17 cellular contexts compared by ENCODE assay signal in the genomic region with DNA sequence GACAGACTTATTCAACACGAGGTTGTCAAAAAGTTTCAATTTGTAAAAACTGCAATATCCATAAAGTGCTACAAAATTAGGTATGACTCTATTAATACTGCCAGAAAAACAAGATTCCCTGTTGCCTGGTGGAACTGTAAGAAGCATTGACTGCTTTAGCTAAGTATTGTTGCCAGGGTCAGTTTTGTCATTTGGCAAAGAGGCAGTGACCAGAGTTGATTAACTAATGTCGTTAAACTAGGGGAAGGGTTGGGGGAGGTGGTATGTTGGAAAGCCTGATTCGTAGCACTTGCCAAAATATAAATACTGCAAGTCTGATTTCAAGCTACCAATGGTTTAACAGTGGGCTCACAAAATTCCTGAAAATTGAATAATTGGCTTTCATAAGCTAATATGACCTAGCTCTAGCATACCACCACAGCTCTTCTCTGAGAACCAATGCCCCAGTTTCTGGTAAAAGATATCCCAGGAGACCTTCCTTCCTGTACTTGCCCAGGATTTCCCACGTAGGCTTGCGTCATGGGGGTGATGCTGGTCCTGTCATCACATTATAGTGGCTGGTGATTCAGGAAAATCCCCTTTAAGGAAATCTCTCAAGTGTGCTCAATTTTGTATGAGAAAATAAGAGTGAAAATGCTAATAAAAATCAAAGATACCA.
DNase-seq lines count a peak whose midpoint lies in the region; ATAC-seq and TF ChIP-seq lines count a peak whose summit lies in the region.
"Had no signal": no experiment of that assay in that cellular context is flagged by ENCODE, and none has a peak within 500 bp of the region (broad histone marks: within the 10 kb centered on the region; RNA-seq: fewer than 3 reads in every experiment).

No MANE protein-coding gene starts in this region.

- H3K9ac ChIP-seq in BLaER1 = no peak overlapping the region

- H3K79me2 ChIP-seq in OCI-LY7 (ENCODE audit: insufficient read depth, low read depth, low read length) = no peaks in the 10 kb centered on the region
- H3K79me2 ChIP-seq in osteoblast (ENCODE audit: insufficient read depth, low read length) = no peaks in the 10 kb centered on the region

- CTCF ChIA-PET in OCI-LY7 (lab: Charles Lee; ENCODE audit: unreplicated experiment) = no interaction called here

- no peak overlapping the region for H3K27ac Mint-ChIP-seq in natural killer cell
- H3K27ac Mint-ChIP-seq: CD14-positive monocyte had no signal

- H2AFZ ChIP-seq in OCI-LY7 (ENCODE audit: low read length) = peak overlapping the region; percentile 27; the same call in 1 of the 2 replicates
- H2AFZ ChIP-seq in osteoblast (ENCODE audit: low read length) = no peak overlapping the region

- H3K4me3 Mint-ChIP-seq in natural killer cell = no peak overlapping the region
- H3K4me3 Mint-ChIP-seq: CD14-positive monocyte had no signal

- no peaks in the 10 kb centered on the region for H3K9me3 Mint-ChIP-seq in natural killer cell

- no peaks in the 10 kb centered on the region for H3K9me2 ChIP-seq in OCI-LY7 (ENCODE audit: insufficient read depth, low read length)

- peaks cover 0 to 6% of the 10 kb centered on the region in 2 donors for H3K4me1 Mint-ChIP-seq in natural killer cell
- H3K4me1 Mint-ChIP-seq: CD14-positive monocyte had no signal

- POLR2A ChIA-PET in OCI-LY7 (lab: Charles Lee) = interaction anchor here (0.5 to 2.5 kb wide), 6 partner anchors 12 to 297 kb away, joined by 3 to 8 read pairs (median 4); no protein-coding TSS in a partner anchor

- H3K36me3 ChIP-seq in BLaER1 (peaks cover 44% of the 10 kb centered on the region), OCI-LY7 (ENCODE audit: insufficient read depth, low read length) (no peaks in the 10 kb centered on the region), osteoblast (ENCODE audit: insufficient read depth, low read length) (no peaks in the 10 kb centered on the region), ascending aorta (no peaks in the 10 kb centered on the region)
- H3K36me3 ChIP-seq: HAP-1 had no signal

- DNase-seq in OCI-LY7 (ENCODE audit: low spot score) (no peak), fibroblast of the conjunctiva (ENCODE audit: low read depth) (peak; percentile 1), osteoblast (ENCODE audit: insufficient read length, low spot score, missing footprints) (peak; percentile 19), natural killer cell (no peak), ascending aorta (ENCODE audit: low spot score in 2 of 2) (no peak)
- DNase-seq: DMS153, Karpas-422, NCI-H1105 treated with DMSO at 0.1 percent for 48 hours, NCI-H1694 treated with DMSO at 0.1 percent for 48 hours, NCI-H446, NCI-H748 treated with DMSO at 0.1 percent for 48 hours had no signal

- H3K4me3 ChIP-seq in BLaER1 (no peak overlapping the region), OCI-LY7 (ENCODE audit: low read depth, low read length, poor library complexity, severe bottlenecking) (no peak overlapping the region), osteoblast (ENCODE audit: insufficient read depth, low read length) (no peak overlapping the region), ascending aorta (no peak overlapping the region)
- H3K4me3 ChIP-seq: HAP-1, SK-N-MC had no signal

- ATAC-seq in GM18517 (IDR thresholded peaks at IDR 0.05; ENCODE audit: unreplicated experiment) = no peak
- no peak for ATAC-seq in natural killer cell
- ATAC-seq: Panc1 had no signal

- H3K27me3 ChIP-seq in BLaER1 (no peaks in the 10 kb centered on the region), osteoblast (ENCODE audit: insufficient read depth, low read length) (no peaks in the 10 kb centered on the region), ascending aorta (no peaks in the 10 kb centered on the region)

- H3K4me1 ChIP-seq in BLaER1 = peaks cover 26% of the 10 kb centered on the region
- H3K4me1 ChIP-seq in OCI-LY7 (ENCODE audit: insufficient read depth, low read length, poor library complexity, severe bottlenecking) = no peaks in the 10 kb centered on the region
- H3K4me1 ChIP-seq in osteoblast (ENCODE audit: insufficient read depth, low read length) = peaks cover 5% of the 10 kb centered on the region
- H3K4me1 ChIP-seq in ascending aorta = no peaks in the 10 kb centered on the region
- H3K4me1 ChIP-seq: HAP-1 had no signal

- intact Hi-C loops in OCI-LY7 (cut with micrococcal nuclease; ENCODE audit: unreplicated experiment) = no loop called here
- intact Hi-C loops in natural killer cell (cut with micrococcal nuclease) = no loop called here
- intact Hi-C loops in ascending aorta (cut with DNase I) = no loop called here

- no peak for TF ChIP-seq CTCF in OCI-LY7 (conservative IDR thresholded peaks at IDR 0.05; ENCODE audit: low read length)
- no peak for TF ChIP-seq CTCF in osteoblast (IDR thresholded peaks at IDR 0.05; ENCODE audit: extremely low read depth, low read depth, low read length)
- TF ChIP-seq CTCF in natural killer cell (IDR thresholded peaks at IDR 0.05) = no peak
- no peak for TF ChIP-seq CTCF in ascending aorta (IDR thresholded peaks at IDR 0.05)

- H3K4me2 ChIP-seq in BLaER1 = peak overlapping the region; percentile 22
- no peak overlapping the region for H3K4me2 ChIP-seq in OCI-LY7 (ENCODE audit: low read length)
- no peak overlapping the region for H3K4me2 ChIP-seq in osteoblast (ENCODE audit: insufficient read depth, low read length)

- H3K9me3 ChIP-seq in BLaER1 (peaks cover 57% of the 10 kb centered on the region), OCI-LY7 (ENCODE audit: low read length) (no peaks in the 10 kb centered on the region), osteoblast (ENCODE audit: low read depth, low read length) (no peaks in the 10 kb centered on the region), ascending aorta (no peaks in the 10 kb centered on the region)
- H3K9me3 ChIP-seq: HAP-1 had no signal

- H3K36me3 Mint-ChIP-seq in natural killer cell = no peaks in the 10 kb centered on the region
- H3K36me3 Mint-ChIP-seq: CD14-positive monocyte had no signal

- H4K20me1 ChIP-seq in BLaER1 = no peaks in the 10 kb centered on the region
- no peaks in the 10 kb centered on the region for H4K20me1 ChIP-seq in OCI-LY7 (ENCODE audit: insufficient read depth, low read length)
- no peaks in the 10 kb centered on the region for H4K20me1 ChIP-seq in osteoblast (ENCODE audit: insufficient read depth, low read length)

- H3K27ac ChIP-seq in BLaER1 = no peak overlapping the region
- H3K27ac ChIP-seq in OCI-LY7 (ENCODE audit: low read depth, low read length, poor library complexity, severe bottlenecking) = no peak overlapping the region
- H3K27ac ChIP-seq in osteoblast (ENCODE audit: low read depth, low read length) = peak overlapping the region; percentile 74
- no peak overlapping the region for H3K27ac ChIP-seq in ascending aorta
- H3K27ac ChIP-seq: SK-N-MC had no signal

- no TSS peak for BruUV-seq in OCI-LY7 (replicated peaks; lab: Mats Ljungman, UMichigan)

- no peaks in the 10 kb centered on the region for H3K27me3 Mint-ChIP-seq in natural killer cell (ENCODE audit: low read depth in 2 of 2)

Comparison
In these comparisons a context has a peak if more than half of its experiments do, and no peak if none do; other contexts are left out.
1. DNase-seq: peak in fibroblast of the conjunctiva (single experiment) and osteoblast (single experiment); none in OCI-LY7 (single experiment), natural killer cell (single experiment) and ascending aorta (0 of 2).